Comparison of ENCODE assay signal across 15 cellular contexts in the genomic region with DNA sequence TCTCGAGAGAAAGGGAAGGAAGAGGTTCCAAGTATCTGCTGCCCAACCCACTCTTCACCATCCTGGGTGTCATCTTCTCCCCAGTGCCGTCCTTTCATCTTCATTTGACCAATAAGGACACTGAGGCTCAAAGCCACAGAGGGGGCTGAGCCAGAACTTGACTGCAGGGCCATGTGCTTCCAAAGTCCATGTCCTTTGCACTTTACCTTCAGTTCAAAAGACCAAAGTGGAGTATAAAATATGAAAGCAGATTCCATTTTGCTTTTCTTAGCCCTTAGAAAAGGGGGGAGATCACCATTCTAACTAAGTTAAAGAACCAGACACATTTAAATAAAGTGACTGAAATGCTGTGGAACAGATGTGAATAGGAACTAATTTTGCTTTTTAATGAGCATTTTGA. TPM values are rescaled to one million over a fixed set of nuclear protein-coding genes. Genes with fewer than 3 reads are reported as not detected.
DNase-seq lines count a peak whose midpoint lies in the region; ATAC-seq and TF ChIP-seq lines count a peak whose summit lies in the region.
"Had no signal": no experiment of that assay in that cellular context is flagged by ENCODE, and none has a peak within 500 bp of the region (broad histone marks: within the 10 kb centered on the region; RNA-seq: fewer than 3 reads in every experiment).

No MANE protein-coding gene starts in this region.

- no peaks in the 10 kb centered on the region for H3F3A ChIP-seq in GM23338 (replicated peaks; ENCODE audit: low read depth)

- no peaks in the 10 kb centered on the region for H3K9me2 ChIP-seq in GM23338 (ENCODE audit: insufficient read depth)

- H3K4me1 ChIP-seq in GM23338 (ENCODE audit: insufficient read depth) (peaks cover 23% of the 10 kb centered on the region), gastrocnemius medialis (peaks cover 0 to 7% of the 10 kb centered on the region in 2 donors)
- H3K4me1 ChIP-seq: A549, Caco-2 had no signal

- H3K4me3 Mint-ChIP-seq in GM23338, result no peak overlapping the region
- no peak overlapping the region for H3K4me3 Mint-ChIP-seq in activated B cell treated with CpG ODN at 0.5 μM for 24 hours
- peak overlapping the region; percentile 56 to 78 (median 61) for H3K4me3 Mint-ChIP-seq in immature natural killer cell
- no peak overlapping the region for H3K4me3 Mint-ChIP-seq in stimulated activated effector memory CD8-positive, alpha-beta T cell treated with anti-CD3 and anti-CD28 coated beads, Interleukin-12 subunit alpha, Interleukin-12 subunit beta, amount 100 ng/mL, for 72 hours
- H3K4me3 Mint-ChIP-seq in activated naive CD4-positive, alpha-beta T cell treated with anti-CD3 and anti-CD28 coated beads for 36 hours, result no peak overlapping the region
- no peak overlapping the region for H3K4me3 Mint-ChIP-seq in activated CD4-positive, alpha-beta T cell treated with anti-CD3 and anti-CD28 coated beads, Interleukin-2, amount 10 ng/mL, durations not matched to agents 7 days and 5 days
- H3K4me3 Mint-ChIP-seq: CD14-positive monocyte had no signal

- H3K4me3 ChIP-seq in GM23338 (no peak overlapping the region), gastrocnemius medialis (no peak overlapping the region)
- H3K4me3 ChIP-seq: A549 had no signal

- H3K27ac ChIP-seq in GM23338 (ENCODE audit: low read depth) (no peak overlapping the region), gastrocnemius medialis (no peak overlapping the region)
- H3K27ac ChIP-seq: A549 had no signal

- H3K36me3 Mint-ChIP-seq in GM23338 (ENCODE audit: low read depth), result peaks cover 10% of the 10 kb centered on the region; the same call in 2 of the 3 replicates
- peaks cover 22% of the 10 kb centered on the region for H3K36me3 Mint-ChIP-seq in activated B cell treated with CpG ODN at 0.5 μM for 24 hours (ENCODE audit: low read depth)
- H3K36me3 Mint-ChIP-seq in immature natural killer cell, result peaks cover 0 to 5% (median 4%) of the 10 kb centered on the region in 3 donors
- no peaks in the 10 kb centered on the region for H3K36me3 Mint-ChIP-seq in stimulated activated effector memory CD8-positive, alpha-beta T cell treated with anti-CD3 and anti-CD28 coated beads, Interleukin-12 subunit alpha, Interleukin-12 subunit beta, amount 100 ng/mL, for 72 hours
- peaks cover 3% of the 10 kb centered on the region for H3K36me3 Mint-ChIP-seq in activated naive CD4-positive, alpha-beta T cell treated with anti-CD3 and anti-CD28 coated beads for 36 hours (ENCODE audit: low read depth)
- no peaks in the 10 kb centered on the region for H3K36me3 Mint-ChIP-seq in activated CD4-positive, alpha-beta T cell treated with anti-CD3 and anti-CD28 coated beads, Interleukin-2, amount 10 ng/mL, durations not matched to agents 7 days and 5 days (ENCODE audit: low read depth)

- CTCF ChIA-PET in activated B cell treated with CpG ODN at 0.5 μM for 24 hours (lab: Charles Lee), result no interaction called here
- CTCF ChIA-PET in activated naive CD4-positive, alpha-beta T cell treated with anti-CD3 and anti-CD28 coated beads for 36 hours (lab: Charles Lee), result interaction anchor here (1.1 kb wide), 1 partner anchor 27 kb away, joined by 3 read pairs; no protein-coding TSS in a partner anchor
- CTCF ChIA-PET in activated CD4-positive, alpha-beta T cell treated with anti-CD3 and anti-CD28 coated beads, Interleukin-2, amount 10 ng/mL, durations not matched to agents 7 days and 5 days (lab: Charles Lee), result interaction anchor here (1.1 kb wide), 1 partner anchor 28 kb away, joined by 3 read pairs; no protein-coding TSS in a partner anchor

- H2AFZ ChIP-seq in GM23338, result no peak overlapping the region

- no peak for TF ChIP-seq POLR2A in gastrocnemius medialis (IDR thresholded peaks at IDR 0.05)

- H3K36me3 ChIP-seq in GM23338 (ENCODE audit: insufficient read depth) (0 out of 2 replicates have a peak, but pooled peaks cover 3% of the 10 kb centered on the region), gastrocnemius medialis (no peaks in the 10 kb centered on the region)

- H3K4me1 Mint-ChIP-seq in GM23338 (peaks cover 40% of the 10 kb centered on the region), activated B cell treated with CpG ODN at 0.5 μM for 24 hours (peaks cover 98% of the 10 kb centered on the region), immature natural killer cell (peaks cover 94 to 98% of the 10 kb centered on the region in 2 donors)
- H3K4me1 Mint-ChIP-seq in stimulated activated effector memory CD8-positive, alpha-beta T cell treated with anti-CD3 and anti-CD28 coated beads, Interleukin-12 subunit alpha, Interleukin-12 subunit beta, amount 100 ng/mL, for 72 hours, result peaks cover 85% of the 10 kb centered on the region
- H3K4me1 Mint-ChIP-seq in activated naive CD4-positive, alpha-beta T cell treated with anti-CD3 and anti-CD28 coated beads for 36 hours (ENCODE audit: low read depth), result peaks cover 9% of the 10 kb centered on the region
- H3K4me1 Mint-ChIP-seq in activated CD4-positive, alpha-beta T cell treated with anti-CD3 and anti-CD28 coated beads, Interleukin-2, amount 10 ng/mL, durations not matched to agents 7 days and 5 days, result peaks cover 24% of the 10 kb centered on the region

- peaks cover 28% of the 10 kb centered on the region for H3K79me2 ChIP-seq in GM23338 (replicated peaks; ENCODE audit: insufficient read depth)

- no peaks in the 10 kb centered on the region for H3K9me3 ChIP-seq in gastrocnemius medialis
- H3K9me3 ChIP-seq: A549, Caco-2 had no signal

- H3K27me3 Mint-ChIP-seq in GM23338 (ENCODE audit: insufficient read depth, low read depth, poor library complexity), result peaks cover 14% of the 10 kb centered on the region
- no peaks in the 10 kb centered on the region for H3K27me3 Mint-ChIP-seq in activated B cell treated with CpG ODN at 0.5 μM for 24 hours
- peaks cover 0 to 6% (median 5%) of the 10 kb centered on the region in 3 donors for H3K27me3 Mint-ChIP-seq in immature natural killer cell (ENCODE audit: low read depth in 3 of 3)
- no peaks in the 10 kb centered on the region for H3K27me3 Mint-ChIP-seq in activated naive CD4-positive, alpha-beta T cell treated with anti-CD3 and anti-CD28 coated beads for 36 hours (ENCODE audit: low read depth)
- no peaks in the 10 kb centered on the region for H3K27me3 Mint-ChIP-seq in activated CD4-positive, alpha-beta T cell treated with anti-CD3 and anti-CD28 coated beads, Interleukin-2, amount 10 ng/mL, durations not matched to agents 7 days and 5 days
- H3K27me3 Mint-ChIP-seq: CD8-positive, alpha-beta memory T cell; IgD-negative memory B cell had no signal

- no peak overlapping the region for H3K27ac Mint-ChIP-seq in GM23338
- H3K27ac Mint-ChIP-seq in activated B cell treated with CpG ODN at 0.5 μM for 24 hours, result peak overlapping the region; percentile 70
- peak overlapping the region in 5 of 6 donors; percentile 41 to 87 (median 80) for H3K27ac Mint-ChIP-seq in immature natural killer cell
- H3K27ac Mint-ChIP-seq in stimulated activated effector memory CD8-positive, alpha-beta T cell treated with anti-CD3 and anti-CD28 coated beads, Interleukin-12 subunit alpha, Interleukin-12 subunit beta, amount 100 ng/mL, for 72 hours, result peak overlapping the region; percentile 27
- H3K27ac Mint-ChIP-seq in activated naive CD4-positive, alpha-beta T cell treated with anti-CD3 and anti-CD28 coated beads for 36 hours, result no peak overlapping the region
- no peak overlapping the region for H3K27ac Mint-ChIP-seq in activated CD4-positive, alpha-beta T cell treated with anti-CD3 and anti-CD28 coated beads, Interleukin-2, amount 10 ng/mL, durations not matched to agents 7 days and 5 days
- H3K27ac Mint-ChIP-seq: CD14-positive monocyte had no signal

- ATAC-seq in GM23338 (no peak), activated B cell treated with CpG ODN at 0.5 μM for 24 hours (ENCODE audit: low read depth) (no peak), gastrocnemius medialis (no peak)
- no peak for ATAC-seq in stimulated activated effector memory CD8-positive, alpha-beta T cell treated with anti-CD3 and anti-CD28 coated beads, Interleukin-12 subunit alpha, Interleukin-12 subunit beta, amount 100 ng/mL, for 72 hours
- ATAC-seq: A549 had no signal

- H3K4me2 ChIP-seq in GM23338, result peak overlapping the region; percentile 9; the same call in 1 of the 2 replicates
- H3K4me2 ChIP-seq: A549 had no signal

- POLR2A ChIA-PET in activated B cell treated with CpG ODN at 0.5 μM for 24 hours (lab: Charles Lee), result interaction anchor here (0.7 to 1.3 kb wide), 4 partner anchors 26 to 56 kb away, joined by 3 to 5 read pairs (median 4); a partner anchor contains a TSS
- POLR2A ChIA-PET in activated CD4-positive, alpha-beta T cell treated with anti-CD3 and anti-CD28 coated beads, Interleukin-2, amount 10 ng/mL, durations not matched to agents 7 days and 5 days (lab: Charles Lee), result no interaction called here

- peaks cover 4% of the 10 kb centered on the region; the same call in 1 of the 2 replicates for H4K20me1 ChIP-seq in GM23338 (replicated peaks; ENCODE audit: insufficient read depth)

- in situ Hi-C loops in gastrocnemius medialis (cut with MboI; ENCODE audit: low sequenced_read_pairs in 4 of 4), result no loop called here

- H3K27me3 ChIP-seq in GM23338 (ENCODE audit: insufficient read depth) (peaks cover 22% of the 10 kb centered on the region; the same call in 1 of the 2 replicates), gastrocnemius medialis (no peaks in the 10 kb centered on the region)

- DNase-seq in GM23338 (ENCODE audit: low spot score), result no peak
- DNase-seq in activated B cell treated with CpG ODN at 0.5 μM for 24 hours, result no peak
- DNase-seq in immature natural killer cell, result no peak
- DNase-seq in stimulated activated effector memory CD8-positive, alpha-beta T cell treated with anti-CD3 and anti-CD28 coated beads, Interleukin-12 subunit alpha, Interleukin-12 subunit beta, amount 100 ng/mL, for 72 hours (ENCODE audit: low spot score in 2 of 2), result no peak
- no peak for DNase-seq in gastrocnemius medialis
- DNase-seq in kidney glomerular epithelial cell (lab: John Stamatoyannopoulos, UW), result no peak
- DNase-seq in activated naive CD4-positive, alpha-beta T cell treated with anti-CD3 and anti-CD28 coated beads for 36 hours, result no peak
- DNase-seq in activated CD4-positive, alpha-beta T cell treated with anti-CD3 and anti-CD28 coated beads, Interleukin-2, amount 10 ng/mL, durations not matched to agents 7 days and 5 days, result no peak
- DNase-seq: Caco-2; CD8-positive, alpha-beta memory T cell; DMS53; H7 had no signal

- intact Hi-C loops in activated B cell treated with CpG ODN at 0.5 μM for 24 hours (cut with micrococcal nuclease) (no loop called here), gastrocnemius medialis (cut with DNase I; ENCODE audit: low total_unique reads) (no loop called here)
- intact Hi-C loops in activated naive CD4-positive, alpha-beta T cell treated with anti-CD3 and anti-CD28 coated beads for 36 hours (cut with micrococcal nuclease), result no loop called here

- peaks cover 2% of the 10 kb centered on the region; the same call in 2 of the 3 replicates for H3K9me3 Mint-ChIP-seq in GM23338
- no peaks in the 10 kb centered on the region for H3K9me3 Mint-ChIP-seq in activated B cell treated with CpG ODN at 0.5 μM for 24 hours
- no peaks in the 10 kb centered on the region for H3K9me3 Mint-ChIP-seq in immature natural killer cell
- H3K9me3 Mint-ChIP-seq in stimulated activated effector memory CD8-positive, alpha-beta T cell treated with anti-CD3 and anti-CD28 coated beads, Interleukin-12 subunit alpha, Interleukin-12 subunit beta, amount 100 ng/mL, for 72 hours, result no peaks in the 10 kb centered on the region
- H3K9me3 Mint-ChIP-seq in activated naive CD4-positive, alpha-beta T cell treated with anti-CD3 and anti-CD28 coated beads for 36 hours, result no peaks in the 10 kb centered on the region
- H3K9me3 Mint-ChIP-seq in activated CD4-positive, alpha-beta T cell treated with anti-CD3 and anti-CD28 coated beads, Interleukin-2, amount 10 ng/mL, durations not matched to agents 7 days and 5 days, result peaks cover 4% of the 10 kb centered on the region
- H3K9me3 Mint-ChIP-seq: CD8-positive, alpha-beta memory T cell; IgD-negative memory B cell had no signal

- TF ChIP-seq CTCF in GM23338 (conservative IDR thresholded peaks at IDR 0.05; ENCODE audit: low read depth in 2 of 2) (no peak), activated B cell treated with CpG ODN at 0.5 μM for 24 hours (IDR thresholded peaks at IDR 0.05) (no peak), gastrocnemius medialis (IDR thresholded peaks at IDR 0.05 in 4 of 5, conservative IDR thresholded peaks at IDR 0.05 in 1 of 5) (no peak)

RNA-seq across cellular contexts. Expression of a gene that starts 56.2 kb away (rescaled TPM):
- total RNA-seq in GM23338 (2014; rRNA removed; shearing (Covaris generic)), result 21.4 and 22.2 TPM in 2 replicates
- polyA plus RNA-seq in GM23338 (2016; fragmentation: Nextera tagmentation; extraction: Ambion mirVana), result 10.8 and 12.2 TPM in 2 replicates
- total RNA-seq in activated B cell treated with CpG ODN at 0.5 μM for 24 hours, result 49.5 and 54.8 TPM in 2 replicates
- polyA plus RNA-seq in immature natural killer cell, result 10 to 100 TPM; 17.7 to 40.2 (median 25.9) TPM
- 1 to 10 TPM; 1.6 to 8.6 (median 5.3) TPM for total RNA-seq in gastrocnemius medialis
- total RNA-seq in activated naive CD4-positive, alpha-beta T cell treated with anti-CD3 and anti-CD28 coated beads for 36 hours, result 1 to 10 TPM; 3.4 to 4.7 TPM
- 1 to 10 TPM; 5.2 to 7.6 TPM for total RNA-seq in activated CD4-positive, alpha-beta T cell treated with anti-CD3 and anti-CD28 coated beads, Interleukin-2, amount 10 ng/mL, durations not matched to agents 7 days and 5 days

Comparison
In these comparisons a context has a peak if more than half of its experiments do, and no peak if none do; other contexts are left out.
1. H3K27ac Mint-ChIP-seq: peak in activated B cell treated with CpG ODN at 0.5 μM for 24 hours (single experiment), immature natural killer cell (5 of 6) and stimulated activated effector memory CD8-positive, alpha-beta T cell treated with anti-CD3 and anti-CD28 coated beads, Interleukin-12 subunit alpha, Interleukin-12 subunit beta, amount 100 ng/mL, for 72 hours (single experiment); none in GM23338 (single experiment), activated naive CD4-positive, alpha-beta T cell treated with anti-CD3 and anti-CD28 coated beads for 36 hours (single experiment) and activated CD4-positive, alpha-beta T cell treated with anti-CD3 and anti-CD28 coated beads, Interleukin-2, amount 10 ng/mL, durations not matched to agents 7 days and 5 days (single experiment).
2. H3K4me3 Mint-ChIP-seq: peak in immature natural killer cell (5 of 5); none in GM23338 (single experiment), activated B cell treated with CpG ODN at 0.5 μM for 24 hours (single experiment), stimulated activated effector memory CD8-positive, alpha-beta T cell treated with anti-CD3 and anti-CD28 coated beads, Interleukin-12 subunit alpha, Interleukin-12 subunit beta, amount 100 ng/mL, for 72 hours (single experiment), activated naive CD4-positive, alpha-beta T cell treated with anti-CD3 and anti-CD28 coated beads for 36 hours (single experiment) and activated CD4-positive, alpha-beta T cell treated with anti-CD3 and anti-CD28 coated beads, Interleukin-2, amount 10 ng/mL, durations not matched to agents 7 days and 5 days (single experiment).